ENCODE assay signal across 8 cellular contexts in genomic region chr2:102258386-102259074, GRCh38. TPM values are rescaled to one million over a fixed set of nuclear protein-coding genes. Genes with fewer than 3 reads are reported as not detected.
A peak's percentile ranks its signal among the peaks of the same experiment; 100 is the strongest.
DNase-seq lines count a peak whose midpoint lies in the region; ATAC-seq and TF ChIP-seq lines count a peak whose summit lies in the region.

No MANE protein-coding gene starts in this region.

- no peak for TF ChIP-seq CTCF in AG04449 (IDR thresholded peaks at IDR 0.05; ENCODE audit: insufficient read depth, low read length, missing control alignments)

- H3K4me3 Mint-ChIP-seq in activated CD4-positive, alpha-beta memory T cell treated with anti-CD3 and anti-CD28 coated beads, Interleukin-2, amount 10 ng/mL, durations not matched to agents 7 days and 5 days = no peak overlapping the region

- H3K27me3 Mint-ChIP-seq in activated CD4-positive, alpha-beta memory T cell treated with anti-CD3 and anti-CD28 coated beads, Interleukin-2, amount 10 ng/mL, durations not matched to agents 7 days and 5 days = no peaks in the 10 kb centered on the region

- H3K9me3 Mint-ChIP-seq in activated CD4-positive, alpha-beta memory T cell treated with anti-CD3 and anti-CD28 coated beads, Interleukin-2, amount 10 ng/mL, durations not matched to agents 7 days and 5 days = peaks cover 25% of the 10 kb centered on the region

- POLR2A ChIA-PET in AG04449 (lab: Yijun Ruan, JAX) = no interaction called here
- POLR2A ChIA-PET in activated CD4-positive, alpha-beta memory T cell treated with anti-CD3 and anti-CD28 coated beads, Interleukin-2, amount 10 ng/mL, durations not matched to agents 7 days and 5 days (lab: Charles Lee) = interaction anchor here (1.5 kb wide), 2 partner anchors 19 to 43 kb away, joined by 3 to 4 read pairs; no protein-coding TSS in a partner anchor

- H3K4me3 ChIP-seq in AG04449 (ENCODE audit: low read depth, low read length) = no peak overlapping the region

- peaks cover 29% of the 10 kb centered on the region for H3K36me3 Mint-ChIP-seq in activated CD4-positive, alpha-beta memory T cell treated with anti-CD3 and anti-CD28 coated beads, Interleukin-2, amount 10 ng/mL, durations not matched to agents 7 days and 5 days (ENCODE audit: low read depth)

- H3K27ac Mint-ChIP-seq in activated CD4-positive, alpha-beta memory T cell treated with anti-CD3 and anti-CD28 coated beads, Interleukin-2, amount 10 ng/mL, durations not matched to agents 7 days and 5 days = peak overlapping the region; percentile 95

- CTCF ChIA-PET in AG04449 (lab: Yijun Ruan, JAX) = interaction anchor here (0.9 to 2.3 kb wide), 5 partner anchors 18 to 375 kb away, joined by 4 to 17 read pairs (median 7); partner anchors contain the start of gene IL18R1
- CTCF ChIA-PET in activated CD4-positive, alpha-beta memory T cell treated with anti-CD3 and anti-CD28 coated beads, Interleukin-2, amount 10 ng/mL, durations not matched to agents 7 days and 5 days (lab: Charles Lee) = interaction anchor here (1.5 kb wide), 1 partner anchor 18 kb away, joined by 8 read pairs; no protein-coding TSS in a partner anchor

- DNase-seq in AG04449 (ENCODE audit: low read depth, low spot score) (peak; percentile 93), HK-2 (ENCODE audit: unreplicated experiment) (peak; percentile 35), glomerular endothelial cell (ENCODE audit: extremely low read depth, low read depth, low spot score) (peak; percentile 50), mesenteric fat pad (ENCODE audit: low spot score) (no peak), DMS 273 (lab: John Stamatoyannopoulos, UW; ENCODE audit: unreplicated experiment) (no peak), NCI-H2196 treated with DMSO at 0.1 percent for 48 hours (lab: John Stamatoyannopoulos, UW; ENCODE audit: unreplicated experiment) (no peak)
- DNase-seq in activated CD4-positive, alpha-beta memory T cell treated with anti-CD3 and anti-CD28 coated beads, Interleukin-2, amount 10 ng/mL, durations not matched to agents 7 days and 5 days = peak; percentile 45

- H3K4me1 Mint-ChIP-seq in activated CD4-positive, alpha-beta memory T cell treated with anti-CD3 and anti-CD28 coated beads, Interleukin-2, amount 10 ng/mL, durations not matched to agents 7 days and 5 days = peaks cover 50% of the 10 kb centered on the region

- ATAC-seq in HG02885 (IDR thresholded peaks at IDR 0.05; ENCODE audit: poor library complexity, unreplicated experiment) = no peak

RNA-seq across cellular contexts. Expression of gene IL1RL1, which starts 52.8 kb away (rescaled TPM):
- total RNA-seq in activated CD4-positive, alpha-beta memory T cell treated with anti-CD3 and anti-CD28 coated beads, Interleukin-2, amount 10 ng/mL, durations not matched to agents 7 days and 5 days = under 1 TPM; 0.58 to 0.71 TPM
- total RNA-seq in glomerular endothelial cell (5.8 and 20.5 TPM in 2 replicates), mesenteric fat pad (32.4 TPM)

Comparison
In these comparisons a context has a peak if more than half of its experiments do, and no peak if none do; other contexts are left out.
1. DNase-seq: peak in AG04449 (single experiment), HK-2 (single experiment), activated CD4-positive, alpha-beta memory T cell treated with anti-CD3 and anti-CD28 coated beads, Interleukin-2, amount 10 ng/mL, durations not matched to agents 7 days and 5 days (single experiment) and glomerular endothelial cell (single experiment); none in mesenteric fat pad (single experiment), DMS 273 (single experiment) and NCI-H2196 treated with DMSO at 0.1 percent for 48 hours (single experiment).